ENCODE assay signal across 22 cellular contexts in genomic region chr1:97004054-97004453, GRCh38.
DNase-seq lines count a peak whose midpoint lies in the region; ATAC-seq, FAIRE-seq and TF ChIP-seq lines count a peak whose summit lies in the region.
"Had no signal": no experiment of that assay in that cellular context is flagged by ENCODE, and none has a peak within 500 bp of the region (broad histone marks: within the 10 kb centered on the region; RNA-seq: fewer than 3 reads in every experiment).

No MANE protein-coding gene starts in this region.

- H3K27me3 Mint-ChIP-seq in astrocyte (ENCODE audit: low read depth, unreplicated experiment) = no peaks in the 10 kb centered on the region
- H3K27me3 Mint-ChIP-seq: CD4-positive, CD25-positive, alpha-beta regulatory T cell had no signal

- H3K4me1 ChIP-seq in astrocyte (ENCODE audit: insufficient read depth, low read length) (peaks cover 19% of the 10 kb centered on the region), aorta (ENCODE audit: control insufficient read depth in 1 of 2, insufficient read depth in 2 of 2, low read length in 2 of 2) (peaks cover 0 to 3% of the 10 kb centered on the region in 2 donors)
- H3K4me1 ChIP-seq: A549 had no signal

- no peak overlapping the region for H2AFZ ChIP-seq in astrocyte (ENCODE audit: low read depth, low read length)
- H2AFZ ChIP-seq: PC-9 had no signal

- H3K9me3 ChIP-seq in astrocyte (ENCODE audit: insufficient read depth, low read depth, low read length) (no peaks in the 10 kb centered on the region), aorta (ENCODE audit: control insufficient read depth, low read length) (no peaks in the 10 kb centered on the region)
- H3K9me3 ChIP-seq: A549, BE2C, MG63 had no signal

- H3K4me1 Mint-ChIP-seq in astrocyte (ENCODE audit: low read depth, unreplicated experiment) = peaks cover 24% of the 10 kb centered on the region

- H4K20me1 ChIP-seq in astrocyte (ENCODE audit: insufficient read depth, low read length) = no peaks in the 10 kb centered on the region

- peak; percentile 5 for FAIRE-seq in astrocyte (lab: Jason Lieb, UNC)
- FAIRE-seq: A549, GM12878 had no signal

- peak overlapping the region; percentile 16 for H3K27ac Mint-ChIP-seq in astrocyte (ENCODE audit: unreplicated experiment)
- H3K27ac Mint-ChIP-seq: CD4-positive, CD25-positive, alpha-beta regulatory T cell had no signal

- H3K4me3 ChIP-seq in astrocyte (ENCODE audit: insufficient read depth, low read depth, low read length) (no peak overlapping the region), fibroblast of pulmonary artery (replicated peaks; ENCODE audit: low read depth, low read length) (no peak overlapping the region), aorta (ENCODE audit: low read length in 2 of 2) (no peak overlapping the region)
- H3K4me3 ChIP-seq: A549, GM12878, MG63, PC-9 had no signal

- H3K4me2 ChIP-seq in astrocyte (ENCODE audit: low read length) = no peak overlapping the region
- H3K4me2 ChIP-seq: A549, PC-9 had no signal

- H3K4me3 Mint-ChIP-seq in astrocyte (ENCODE audit: unreplicated experiment) = no peak overlapping the region
- H3K4me3 Mint-ChIP-seq: CD4-positive, CD25-positive, alpha-beta regulatory T cell had no signal

- no peaks in the 10 kb centered on the region for H3K9me3 Mint-ChIP-seq in astrocyte (ENCODE audit: unreplicated experiment)
- H3K9me3 Mint-ChIP-seq: CD4-positive, CD25-positive, alpha-beta regulatory T cell had no signal

- H3K9ac ChIP-seq in astrocyte (ENCODE audit: low read length) = no peak overlapping the region

- H3K36me3 ChIP-seq in astrocyte (ENCODE audit: insufficient read depth, low read length) (no peaks in the 10 kb centered on the region), aorta (ENCODE audit: control insufficient read depth in 1 of 2, insufficient read depth in 2 of 2, low read length in 1 of 2) (no peaks in the 10 kb centered on the region)
- H3K36me3 ChIP-seq: BE2C, MG63 had no signal

- intact Hi-C loops in aorta (cut with DNase I) = no loop called here

- ATAC-seq in GM19351 (IDR thresholded peaks at IDR 0.05; ENCODE audit: unreplicated experiment) (no peak), aorta (ENCODE audit: low FRiP score) (no peak)
- ATAC-seq: A549, GM12878 had no signal

- TF ChIP-seq CTCF in astrocyte (IDR thresholded peaks at IDR 0.05; ENCODE audit: insufficient read depth, low read depth, low read length) (no peak), fibroblast of pulmonary artery (IDR thresholded peaks at IDR 0.05; ENCODE audit: low read length, missing control alignments) (no peak)

- 10 to 21% methylated on average over 2 of the region's 2 CpGs for WGBS in aorta, 2 donors

- H3K27ac ChIP-seq in astrocyte (ENCODE audit: low read depth, low read length) (no peak overlapping the region), aorta (ENCODE audit: low read depth in 1 of 2, low read length in 2 of 2) (no peak overlapping the region)
- H3K27ac ChIP-seq: A549, PC-9, RWPE1 had no signal

- DNase-seq in NCI-H226 = peak; percentile 14
- DNase-seq in astrocyte (ENCODE audit: low read depth) = peak; percentile 62
- DNase-seq in fibroblast of pulmonary artery (ENCODE audit: low read depth) = peak; percentile 26
- DNase-seq in AG08396 (ENCODE audit: low spot score) = no peak
- DNase-seq in aorta = no peak
- DNase-seq in stimulated activated CD4-positive, alpha-beta T cell treated with anti-CD3 and anti-CD28 coated beads, Interleukin-4, amount 100 ng/mL, for 1 hour = no peak
- DNase-seq: BE2C; CD4-positive, CD25-positive, alpha-beta regulatory T cell; DMS79; H7; MG63; NCI-H1417 treated with DMSO at 0.1 percent for 48 hours; NCI-H187; NCI-H2107; NCI-H510A; NCI-H748 treated with DMSO at 0.1 percent for 48 hours; PC-9; SHP77 treated with DMSO at 0.1 percent for 48 hours had no signal

- H3K36me3 Mint-ChIP-seq in astrocyte (ENCODE audit: low read depth, unreplicated experiment) = no peaks in the 10 kb centered on the region
- H3K36me3 Mint-ChIP-seq: CD4-positive, CD25-positive, alpha-beta regulatory T cell had no signal

- no peaks in the 10 kb centered on the region for H3K79me2 ChIP-seq in astrocyte (ENCODE audit: insufficient read depth, low read length)

- no peaks in the 10 kb centered on the region for H3K27me3 ChIP-seq in astrocyte (ENCODE audit: insufficient read depth, low read length)
- no peaks in the 10 kb centered on the region for H3K27me3 ChIP-seq in aorta (ENCODE audit: control insufficient read depth in 1 of 2, insufficient read depth in 2 of 2, low read length in 1 of 2)
- H3K27me3 ChIP-seq: BE2C, MG63 had no signal

Comparison
In these comparisons a context has a peak if more than half of its experiments do, and no peak if none do; other contexts are left out.
1. DNase-seq: peak in NCI-H226 (single experiment), astrocyte (single experiment) and fibroblast of pulmonary artery (single experiment); none in AG08396 (single experiment), aorta (0 of 2) and stimulated activated CD4-positive, alpha-beta T cell treated with anti-CD3 and anti-CD28 coated beads, Interleukin-4, amount 100 ng/mL, for 1 hour (single experiment).